Comparison of ENCODE assay signal across 18 cellular contexts in genomic region chr16:71263581-71263980, GRCh38. TPM values are rescaled to one million over a fixed set of nuclear protein-coding genes. Genes with fewer than 3 reads are reported as not detected.
"Had no signal": no experiment of that assay in that cellular context is flagged by ENCODE, and none has a peak within 500 bp of the region (broad histone marks: within the 10 kb centered on the region; RNA-seq: fewer than 3 reads in every experiment).

No MANE protein-coding gene starts in this region.

- H3K4me3 ChIP-seq: PC-9, Peyer's patch, SJCRH30 had no signal

- DNase-seq: Karpas-422, KG1, MM.1S, NCI-H1092 treated with DMSO at 0.1 percent for 48 hours, NCI-H1436, NCI-H187, NCI-H2029, NCI-H2081 treated with DMSO at 0.1 percent for 48 hours, NCI-H2227 treated with DMSO at 0.1 percent for 48 hours, NCI-H524, NCI-H526 treated with DMSO at 0.1 percent for 48 hours, NCI-H748 treated with DMSO at 0.1 percent for 48 hours, PC-9, Peyer's patch, SHP77 treated with DMSO at 0.1 percent for 48 hours, SJCRH30, T-helper 1 cell had no signal

- H2AFZ ChIP-seq: PC-9 had no signal

- H3K27me3 ChIP-seq: Peyer's patch, SJCRH30 had no signal

- H3K4me1 ChIP-seq: Peyer's patch, SJCRH30 had no signal

- H3K9me3 ChIP-seq: Peyer's patch, SJCRH30 had no signal

- H3K27ac ChIP-seq: PC-9, Peyer's patch, SJCRH30 had no signal

- H3K36me3 ChIP-seq: Peyer's patch, SJCRH30 had no signal

- H3K4me2 ChIP-seq: PC-9 had no signal

RNA-seq across cellular contexts. Expression of gene HYDIN, which starts 33.1 kb away (rescaled TPM):
- total RNA-seq: OCI-LY7 had no signal
